In the genomic region with DNA sequence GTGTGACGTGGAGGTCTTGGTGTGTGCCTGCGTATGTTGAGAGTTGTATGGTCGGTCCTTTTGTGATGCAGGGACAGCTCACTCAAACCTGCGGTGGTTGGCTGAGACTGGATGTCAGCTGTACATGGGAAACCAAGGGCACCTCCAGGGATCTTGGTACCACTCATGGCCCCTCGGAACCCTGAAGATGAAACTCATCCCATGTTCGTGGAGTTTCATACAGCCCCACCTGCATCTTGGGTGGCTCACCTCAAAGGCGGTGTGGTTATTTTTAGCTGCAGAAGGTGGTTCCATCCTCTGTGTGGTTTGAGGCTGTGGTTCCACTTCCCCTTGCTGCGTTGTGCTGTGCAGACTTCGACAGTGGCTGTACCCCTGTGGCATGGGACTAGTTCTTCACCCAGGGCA, we compare ENCODE assay signal across 8 cellular contexts. TPM values are rescaled to one million over a fixed set of nuclear protein-coding genes. Genes with fewer than 3 reads are reported as not detected.
DNase-seq lines count a peak whose midpoint lies in the region; ATAC-seq and TF ChIP-seq lines count a peak whose summit lies in the region.

No MANE protein-coding gene starts in this region.

- H3K27ac Mint-ChIP-seq in effector memory CD8-positive, alpha-beta T cell, result peak overlapping the region; percentile 7 to 13

- peaks cover 87% of the 10 kb centered on the region for H3K36me3 Mint-ChIP-seq in effector memory CD8-positive, alpha-beta T cell (ENCODE audit: insufficient read depth)

- no peaks in the 10 kb centered on the region for H3K27me3 ChIP-seq in right atrium auricular region

- peak overlapping the region; percentile 51 to 62 for H3K4me3 Mint-ChIP-seq in effector memory CD8-positive, alpha-beta T cell

- no peaks in the 10 kb centered on the region for H3K27me3 Mint-ChIP-seq in effector memory CD8-positive, alpha-beta T cell

- peaks cover 38 to 47% of the 10 kb centered on the region in 2 donors for H3K4me1 Mint-ChIP-seq in effector memory CD8-positive, alpha-beta T cell (ENCODE audit: low read depth in 2 of 2)

- no peaks in the 10 kb centered on the region for H3K4me1 ChIP-seq in right atrium auricular region

- H3K27ac ChIP-seq in right atrium auricular region, result no peak overlapping the region

- H3K9me3 Mint-ChIP-seq in effector memory CD8-positive, alpha-beta T cell, result no peaks in the 10 kb centered on the region

- TF ChIP-seq CTCF in right atrium auricular region (IDR thresholded peaks at IDR 0.05), result no peak

- TF ChIP-seq POLR2A in GM18505 (IDR thresholded peaks at IDR 0.05; ENCODE audit: borderline replicate concordance, extremely low read depth, insufficient read depth, insufficient read length), result no peak

- ATAC-seq in GM18505 (IDR thresholded peaks at IDR 0.05; ENCODE audit: unreplicated experiment) (peak; percentile 90), GM21423 (IDR thresholded peaks at IDR 0.05; ENCODE audit: unreplicated experiment) (peak; percentile 83), HG03460 (IDR thresholded peaks at IDR 0.05; ENCODE audit: unreplicated experiment) (peak; percentile 94)
- peak; percentile 91 for ATAC-seq in effector memory CD8-positive, alpha-beta T cell (replicated peaks)

- peak; percentile 13 to 22 (median 19) for DNase-seq in effector memory CD8-positive, alpha-beta T cell
- DNase-seq in right atrium auricular region (ENCODE audit: low spot score), result no peak
- DNase-seq in NCI-H1694 treated with DMSO at 0.1 percent for 48 hours (lab: John Stamatoyannopoulos, UW), result no peak
- no peak for DNase-seq in CD1c-positive myeloid dendritic cell (ENCODE audit: extremely low spot score)
- DNase-seq in NCI-H2081 (lab: John Stamatoyannopoulos, UW), result no peak

- H3K9me3 ChIP-seq in right atrium auricular region, result no peaks in the 10 kb centered on the region

- peaks cover 76% of the 10 kb centered on the region for H3K36me3 ChIP-seq in right atrium auricular region

- H3K4me3 ChIP-seq in right atrium auricular region, result no peak overlapping the region

RNA-seq across cellular contexts. Expression of a gene that starts 52.6 kb away (rescaled TPM):
- not detected for total RNA-seq in right atrium auricular region

Comparison
In these comparisons a context has a peak if more than half of its experiments do, and no peak if none do; other contexts are left out.
1. DNase-seq: peak in effector memory CD8-positive, alpha-beta T cell (3 of 3); none in right atrium auricular region (single experiment), NCI-H1694 treated with DMSO at 0.1 percent for 48 hours (single experiment), CD1c-positive myeloid dendritic cell (single experiment) and NCI-H2081 (0 of 2).
2. Peak in every context shown above with its lines, with median percentiles within 50 percentile points of each other: ATAC-seq.